ENCODE assay signal across 15 cellular contexts in the genomic region with DNA sequence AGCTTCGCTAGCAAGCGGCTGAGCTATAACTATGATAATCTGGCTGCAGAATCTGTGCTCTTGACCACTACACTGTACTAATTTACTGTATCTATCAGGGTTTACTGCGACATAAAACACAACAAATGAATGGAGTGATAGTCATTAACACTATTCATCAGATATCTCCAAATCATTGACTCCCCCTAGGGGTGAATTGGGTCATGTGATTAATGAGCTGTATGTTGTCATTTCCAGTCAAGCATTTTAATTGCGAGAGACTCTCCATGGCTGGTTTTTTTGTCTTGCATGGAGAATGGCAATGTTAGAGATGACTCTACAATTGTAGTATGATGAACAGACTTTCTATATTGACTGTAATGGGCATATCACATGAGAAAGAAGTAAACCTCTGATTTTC. TPM values are rescaled to one million over a fixed set of nuclear protein-coding genes. Genes with fewer than 3 reads are reported as not detected.
DNase-seq lines count a peak whose midpoint lies in the region; ATAC-seq, FAIRE-seq and TF ChIP-seq lines count a peak whose summit lies in the region.
"Had no signal": no experiment of that assay in that cellular context is flagged by ENCODE, and none has a peak within 500 bp of the region (broad histone marks: within the 10 kb centered on the region; RNA-seq: fewer than 3 reads in every experiment).

No MANE protein-coding gene starts in this region.

- ATAC-seq in PC-3 (no peak), left lung (no peak)
- ATAC-seq: activated naive CD4-positive, alpha-beta T cell treated with anti-CD3 and anti-CD28 coated beads, Interleukin-2, amount 50 U/mL, for 72 hours had no signal

- H3K36me3 ChIP-seq in PC-3 (ENCODE audit: low read depth, low read length): no peaks in the 10 kb centered on the region
- no peaks in the 10 kb centered on the region for H3K36me3 ChIP-seq in left lung

- H3K27me3 ChIP-seq in PC-3 (ENCODE audit: low read length): no peaks in the 10 kb centered on the region
- no peaks in the 10 kb centered on the region for H3K27me3 ChIP-seq in left lung

- no peak overlapping the region for H3K9ac ChIP-seq in PC-3 (ENCODE audit: low read length)

- H3K27ac Mint-ChIP-seq in Calu3 (ENCODE audit: unreplicated experiment): no peak overlapping the region
- H3K27ac Mint-ChIP-seq: activated naive CD4-positive, alpha-beta T cell treated with anti-CD3 and anti-CD28 coated beads, Interleukin-2, amount 50 U/mL, for 72 hours had no signal

- H3K9me3 Mint-ChIP-seq in Calu3 (ENCODE audit: low read depth, unreplicated experiment): no peaks in the 10 kb centered on the region
- H3K9me3 Mint-ChIP-seq: activated naive CD4-positive, alpha-beta T cell treated with anti-CD3 and anti-CD28 coated beads, Interleukin-2, amount 50 U/mL, for 72 hours; CD8-positive, alpha-beta memory T cell; neural crest cell had no signal

- no peak overlapping the region for H3K4me3 ChIP-seq in PC-3 (ENCODE audit: low read length)
- H3K4me3 ChIP-seq in left lung: no peak overlapping the region
- H3K4me3 ChIP-seq: lung, smooth muscle cell had no signal

- H3K79me2 ChIP-seq in PC-3 (ENCODE audit: low read length): no peaks in the 10 kb centered on the region

- H3F3A ChIP-seq in PC-3 (ENCODE audit: low read length, unreplicated experiment): peaks cover 10% of the 10 kb centered on the region

- no peak overlapping the region for H3K4me2 ChIP-seq in PC-3 (ENCODE audit: low read length)
- H3K4me2 ChIP-seq: smooth muscle cell had no signal

- CTCF ChIA-PET in Calu3 (lab: Charles Lee) (interaction anchor here (0.5 to 1.7 kb wide), 9 partner anchors 13 to 224 kb away, joined by 3 to 5 read pairs (median 4); no protein-coding TSS in a partner anchor), PC-3 (lab: Charles Lee) (no interaction called here)

- no TSS peak for BruUV-seq in Calu3 (replicated peaks; lab: Mats Ljungman, UMichigan)
- BruUV-seq in PC-3 (replicated peaks; lab: Mats Ljungman, UMichigan): no TSS peak

- H3K4me1 Mint-ChIP-seq in Calu3 (ENCODE audit: low read depth, unreplicated experiment): peaks cover 44% of the 10 kb centered on the region
- H3K4me1 Mint-ChIP-seq: CD8-positive, alpha-beta memory T cell; neural crest cell had no signal

- peaks cover 47% of the 10 kb centered on the region for H3K4me1 ChIP-seq in PC-3 (ENCODE audit: insufficient read depth, low read length)
- peaks cover 6 to 42% of the 10 kb centered on the region in 2 donors for H3K4me1 ChIP-seq in left lung

- peaks cover 11% of the 10 kb centered on the region for H3K36me3 Mint-ChIP-seq in Calu3 (ENCODE audit: insufficient read depth, unreplicated experiment)
- H3K36me3 Mint-ChIP-seq: activated naive CD4-positive, alpha-beta T cell treated with anti-CD3 and anti-CD28 coated beads, Interleukin-2, amount 50 U/mL, for 72 hours; CD8-positive, alpha-beta memory T cell had no signal

- no peak overlapping the region for H3K4me3 Mint-ChIP-seq in Calu3 (ENCODE audit: low read depth, unreplicated experiment)
- H3K4me3 Mint-ChIP-seq: CD8-positive, alpha-beta memory T cell; neural crest cell had no signal

- H3K27ac ChIP-seq in PC-3 (ENCODE audit: low read length): no peak overlapping the region; the same call in 1 of the 2 replicates
- H3K27ac ChIP-seq in left lung: no peak overlapping the region

- H3K9me3 ChIP-seq in PC-3 (ENCODE audit: low read length) (no peaks in the 10 kb centered on the region), left lung (no peaks in the 10 kb centered on the region)

- FAIRE-seq in GM18507 (lab: Jason Lieb, UNC): no peak

- DNase-seq in Calu3: peak; percentile 46
- DNase-seq in GM18507 (ENCODE audit: extremely low spot score, insufficient read length, low read depth): peak; percentile 3
- DNase-seq in PC-3: no peak
- DNase-seq in germinal center (ENCODE audit: low spot score): peak; percentile 18
- DNase-seq in AG08396 (ENCODE audit: low spot score): no peak
- no peak for DNase-seq in left lung
- no peak for DNase-seq in activated effector memory CD4-positive, alpha-beta T cell treated with Interleukin-2 at 50 U/mL for 16 hours
- no peak for DNase-seq in stimulated activated CD4-positive, alpha-beta T cell treated with anti-CD3 and anti-CD28 coated beads, Interleukin-4, amount 100 ng/mL, for 4 hours
- DNase-seq: CD8-positive, alpha-beta memory T cell; central memory CD4-positive, alpha-beta T cell; NCI-H187 had no signal

- TF ChIP-seq CTCF in Calu3 (IDR thresholded peaks at IDR 0.05; ENCODE audit: unreplicated experiment): no peak
- peak; percentile 40; the same call in 1 of the 2 replicates for TF ChIP-seq CTCF in PC-3 (conservative IDR thresholded peaks at IDR 0.05; ENCODE audit: low read depth, low read length)
- TF ChIP-seq CTCF in left lung (IDR thresholded peaks at IDR 0.05): no peak

- H2AFZ ChIP-seq in PC-3 (ENCODE audit: low read length): no peak overlapping the region

- H4K20me1 ChIP-seq in PC-3 (ENCODE audit: low read length): no peaks in the 10 kb centered on the region

- H3K27me3 Mint-ChIP-seq in Calu3 (ENCODE audit: unreplicated experiment): no peaks in the 10 kb centered on the region

- H3K9me2 ChIP-seq in PC-3 (replicated peaks; ENCODE audit: low read length): no peaks in the 10 kb centered on the region

- intact Hi-C loops in Calu3 (cut with micrococcal nuclease; ENCODE audit: unreplicated experiment) (no loop called here), PC-3 (cut with micrococcal nuclease) (no loop called here), left lung (cut with DNase I) (no loop called here)

- POLR2A ChIA-PET in PC-3 (lab: Charles Lee; ENCODE audit: unreplicated experiment): interaction anchor here (0.6 kb wide), 1 partner anchor 873 kb away, joined by 3 read pairs; no protein-coding TSS in a partner anchor

RNA-seq across cellular contexts. Expression of gene TM4SF18, which starts 10.5 kb away (rescaled TPM):
- 0.21 TPM in 1 of 2 replicates, not detected in the other for total RNA-seq in Calu3 (2022)
- 0.06 and 0.40 TPM in 2 replicates for total RNA-seq in PC-3 (2014; rRNA removed)
- 1 to 10 TPM; 8.5 to 8.8 TPM for total RNA-seq in left lung
- total RNA-seq: activated naive CD4-positive, alpha-beta T cell treated with anti-CD3 and anti-CD28 coated beads, Interleukin-2, amount 50 U/mL, for 72 hours; CD8-positive, alpha-beta memory T cell; neural crest cell had no signal

RNA-seq across cellular contexts. Expression of gene TM4SF1, which starts 33.5 kb away (rescaled TPM):
- total RNA-seq in Calu3 (2022) (919 and 981 TPM in 2 replicates), PC-3 (2014; rRNA removed) (408 and 535 TPM in 2 replicates), left lung (100 to 1,000 TPM; 249 to 283 TPM)
- total RNA-seq: activated naive CD4-positive, alpha-beta T cell treated with anti-CD3 and anti-CD28 coated beads, Interleukin-2, amount 50 U/mL, for 72 hours; neural crest cell had no signal

Comparison
In these comparisons a context has a peak if more than half of its experiments do, and no peak if none do; other contexts are left out.
1. DNase-seq: peak in Calu3 (single experiment), GM18507 (single experiment) and germinal center (single experiment); none in PC-3 (single experiment), AG08396 (single experiment), left lung (0 of 2), activated effector memory CD4-positive, alpha-beta T cell treated with Interleukin-2 at 50 U/mL for 16 hours (single experiment) and stimulated activated CD4-positive, alpha-beta T cell treated with anti-CD3 and anti-CD28 coated beads, Interleukin-4, amount 100 ng/mL, for 4 hours (0 of 2).